8 cellular contexts compared by ENCODE assay signal in genomic region chr11:17275376-17276235, GRCh38. TPM values are rescaled to one million over a fixed set of nuclear protein-coding genes. Genes with fewer than 3 reads are reported as not detected.
A peak's percentile ranks its signal among the peaks of the same experiment; 100 is the strongest.
DNase-seq lines count a peak whose midpoint lies in the region; ATAC-seq and TF ChIP-seq lines count a peak whose summit lies in the region.

No MANE protein-coding gene starts in this region.

- TF ChIP-seq CTCF in MM.1S (IDR thresholded peaks at IDR 0.05; ENCODE audit: low read length): no peak
- TF ChIP-seq CTCF in breast epithelium (IDR thresholded peaks at IDR 0.05): no peak

- H3K9ac ChIP-seq in BLaER1 treated with 17β-estradiol and CSF1 and Interleukin-3, amounts not matched to agents 10 nM and 100 nM: peak overlapping the region; percentile 82 to 90 (median 87)
- peak overlapping the region; percentile 78 for H3K9ac ChIP-seq in MM.1S (ENCODE audit: low read length)
- peak overlapping the region; percentile 90 for H3K9ac ChIP-seq in muscle layer of colon (ENCODE audit: low read length)

- DNase-seq in MM.1S (no peak), breast epithelium (ENCODE audit: low spot score in 2 of 2) (no peak), NCI-H2081 (lab: John Stamatoyannopoulos, UW) (no peak), pons (ENCODE audit: low spot score) (no peak)

- H3K79me2 ChIP-seq in MM.1S (ENCODE audit: low read length): no peaks in the 10 kb centered on the region

- no peak for ATAC-seq in GM21737 (IDR thresholded peaks at IDR 0.05; ENCODE audit: unreplicated experiment)
- ATAC-seq in HG03469 (IDR thresholded peaks at IDR 0.05; ENCODE audit: unreplicated experiment): no peak

- intact Hi-C loops in breast epithelium (cut with DNase I; ENCODE audit: low total_unique reads): no loop called here

- H4K20me1 ChIP-seq in BLaER1 treated with 17β-estradiol and CSF1 and Interleukin-3, amounts not matched to agents 10 nM and 100 nM: no peaks in the 10 kb centered on the region
- H4K20me1 ChIP-seq in MM.1S (ENCODE audit: insufficient read depth, low read length): no peaks in the 10 kb centered on the region

- H3K9me2 ChIP-seq in MM.1S (replicated peaks; ENCODE audit: insufficient read depth, low read length): no peaks in the 10 kb centered on the region

- H2AFZ ChIP-seq in MM.1S (ENCODE audit: low read length): peak overlapping the region; percentile 83

- peaks cover 14 to 40% (median 30%) of the 10 kb centered on the region in 10 experiments for H3K4me1 ChIP-seq in BLaER1 treated with 17β-estradiol and CSF1 and Interleukin-3, amounts not matched to agents 10 nM and 100 nM
- H3K4me1 ChIP-seq in MM.1S (ENCODE audit: low read length) (peaks cover 13% of the 10 kb centered on the region), breast epithelium (no peaks in the 10 kb centered on the region), muscle layer of colon (ENCODE audit: insufficient read depth, low read length) (peaks cover 3% of the 10 kb centered on the region)

- H3F3A ChIP-seq in MM.1S (ENCODE audit: insufficient read depth, low read length): peaks cover 10% of the 10 kb centered on the region

- H3K27me3 ChIP-seq in BLaER1 treated with 17β-estradiol and CSF1 and Interleukin-3, amounts not matched to agents 10 nM and 100 nM: no peaks in the 10 kb centered on the region
- H3K27me3 ChIP-seq in MM.1S (replicated peaks; ENCODE audit: insufficient read depth, low read length) (no peaks in the 10 kb centered on the region), breast epithelium (no peaks in the 10 kb centered on the region), muscle layer of colon (ENCODE audit: control insufficient read depth in 1 of 2, insufficient read depth in 2 of 2, low read length in 2 of 2) (no peaks in the 10 kb centered on the region)

- peak overlapping the region; percentile 61 to 93 (median 85) for H3K4me2 ChIP-seq in BLaER1 treated with 17β-estradiol and CSF1 and Interleukin-3, amounts not matched to agents 10 nM and 100 nM
- H3K4me2 ChIP-seq in MM.1S (ENCODE audit: low read depth, low read length): peak overlapping the region; percentile 77

- H3K9me3 ChIP-seq in BLaER1 treated with 17β-estradiol and CSF1 and Interleukin-3, amounts not matched to agents 10 nM and 100 nM (replicated peaks in 1 of 11): no peaks in the 10 kb centered on the region
- H3K9me3 ChIP-seq in MM.1S (replicated peaks; ENCODE audit: insufficient read depth, low read length): no peaks in the 10 kb centered on the region
- H3K9me3 ChIP-seq in breast epithelium: no peaks in the 10 kb centered on the region
- no peaks in the 10 kb centered on the region for H3K9me3 ChIP-seq in muscle layer of colon (ENCODE audit: low read length)

- TF ChIP-seq POLR2A in breast epithelium (IDR thresholded peaks at IDR 0.05): no peak

- H3K4me3 ChIP-seq in BLaER1 treated with 17β-estradiol and CSF1 and Interleukin-3, amounts not matched to agents 10 nM and 100 nM: peak overlapping the region; percentile 69 to 96 (median 82)
- H3K4me3 ChIP-seq in MM.1S (ENCODE audit: low read length) (peak overlapping the region; percentile 85), breast epithelium (peak overlapping the region; percentile 83 to 95 (median 94)), muscle layer of colon (ENCODE audit: low read depth in 1 of 2, low read length in 2 of 2) (peak overlapping the region; percentile 91 to 95)

- H3K36me3 ChIP-seq in BLaER1 treated with 17β-estradiol and CSF1 and Interleukin-3, amounts not matched to agents 10 nM and 100 nM: peaks cover 0 to 10% (median 0%) of the 10 kb centered on the region in 11 experiments; a peak in 6 of 22 replicates
- H3K36me3 ChIP-seq in MM.1S (replicated peaks; ENCODE audit: insufficient read depth, low read length) (no peaks in the 10 kb centered on the region), breast epithelium (no peaks in the 10 kb centered on the region), muscle layer of colon (ENCODE audit: insufficient read depth, low read length) (no peaks in the 10 kb centered on the region)

- H3K27ac ChIP-seq in BLaER1 treated with 17β-estradiol and CSF1 and Interleukin-3, amounts not matched to agents 10 nM and 100 nM: peak overlapping the region; percentile 61 to 94 (median 88); a peak in 21 of 22 replicates
- H3K27ac ChIP-seq in MM.1S (ENCODE audit: low read length) (no peak overlapping the region), breast epithelium (peak overlapping the region; percentile 94 to 98), muscle layer of colon (ENCODE audit: low read depth, low read length) (peak overlapping the region; percentile 96)

RNA-seq across cellular contexts. Expression of gene NUCB2, which starts 0.9 kb away (rescaled TPM):
- 100 to 1,000 TPM in 1 of 3 donors, 10 to 100 TPM in 2; 32.6 to 131 (median 69.1) TPM for total RNA-seq in breast epithelium
